In genomic region chr21:45641480-45642035, GRCh38 we compare ENCODE assay signal across 10 cellular contexts. TPM values are rescaled to one million over a fixed set of nuclear protein-coding genes. Genes with fewer than 3 reads are reported as not detected.
DNase-seq lines count a peak whose midpoint lies in the region; ATAC-seq, FAIRE-seq and TF ChIP-seq lines count a peak whose summit lies in the region.
"Had no signal": no experiment of that assay in that cellular context is flagged by ENCODE, and none has a peak within 500 bp of the region (broad histone marks: within the 10 kb centered on the region; RNA-seq: fewer than 3 reads in every experiment).

No MANE protein-coding gene starts in this region.

- FAIRE-seq in GM12891 (lab: Jason Lieb, UNC): no peak

- CTCF ChIA-PET in activated CD8-positive, alpha-beta memory T cell treated with anti-CD3 and anti-CD28 coated beads, Interleukin-2, amount 10 ng/mL, durations not matched to agents 7 days and 5 days (lab: Charles Lee): no interaction called here

- no peaks in the 10 kb centered on the region for H3K36me3 Mint-ChIP-seq in activated CD8-positive, alpha-beta memory T cell treated with anti-CD3 and anti-CD28 coated beads, Interleukin-2, amount 10 ng/mL, durations not matched to agents 7 days and 5 days
- H3K36me3 Mint-ChIP-seq in endodermal cell (ENCODE audit: low read depth) (no peaks in the 10 kb centered on the region), progenitor cell of endocrine pancreas (ENCODE audit: insufficient read depth) (no peaks in the 10 kb centered on the region)

- ATAC-seq in activated CD8-positive, alpha-beta memory T cell treated with anti-CD3 and anti-CD28 coated beads, Interleukin-2, amount 10 ng/mL, durations not matched to agents 7 days and 5 days: no peak

- H3K9ac ChIP-seq in endodermal cell (ENCODE audit: extremely low read depth, low read length, poor library complexity, severe bottlenecking): no peak overlapping the region

- no peak for TF ChIP-seq POLR2A in Peyer's patch (IDR thresholded peaks at IDR 0.05)
- TF ChIP-seq POLR2A in erythroblast (IDR thresholded peaks at IDR 0.05; ENCODE audit: low read length): no peak
- TF ChIP-seq POLR2A in GM12891 (IDR thresholded peaks at IDR 0.05; ENCODE audit: low read depth, low read length): no peak

- no peak overlapping the region for H3K27ac Mint-ChIP-seq in activated CD8-positive, alpha-beta memory T cell treated with anti-CD3 and anti-CD28 coated beads, Interleukin-2, amount 10 ng/mL, durations not matched to agents 7 days and 5 days
- no peak overlapping the region for H3K27ac Mint-ChIP-seq in endodermal cell
- H3K27ac Mint-ChIP-seq in progenitor cell of endocrine pancreas: no peak overlapping the region

- TF ChIP-seq CTCF in Peyer's patch (IDR thresholded peaks at IDR 0.05): no peak
- no peak for TF ChIP-seq CTCF in endodermal cell (conservative IDR thresholded peaks at IDR 0.05)
- TF ChIP-seq CTCF in progenitor cell of endocrine pancreas (IDR thresholded peaks at IDR 0.05; ENCODE audit: unreplicated experiment): no peak

- H3K27me3 ChIP-seq in Peyer's patch (no peaks in the 10 kb centered on the region), endodermal cell (ENCODE audit: control insufficient read depth, insufficient read depth, low read length, poor library complexity, severe bottlenecking) (peaks cover 41% of the 10 kb centered on the region)

- H3K9me3 Mint-ChIP-seq in activated CD8-positive, alpha-beta memory T cell treated with anti-CD3 and anti-CD28 coated beads, Interleukin-2, amount 10 ng/mL, durations not matched to agents 7 days and 5 days (ENCODE audit: low read depth): no peaks in the 10 kb centered on the region
- H3K9me3 Mint-ChIP-seq in endodermal cell: no peaks in the 10 kb centered on the region
- no peaks in the 10 kb centered on the region for H3K9me3 Mint-ChIP-seq in progenitor cell of endocrine pancreas (ENCODE audit: low read depth)

- H3K27ac ChIP-seq in Peyer's patch (peak overlapping the region; percentile 72 to 84 (median 78)), endodermal cell (ENCODE audit: low read depth, low read length) (no peak overlapping the region)

- H3K4me1 Mint-ChIP-seq in activated CD8-positive, alpha-beta memory T cell treated with anti-CD3 and anti-CD28 coated beads, Interleukin-2, amount 10 ng/mL, durations not matched to agents 7 days and 5 days: peaks cover 13% of the 10 kb centered on the region
- H3K4me1 Mint-ChIP-seq in endodermal cell (peaks cover 4% of the 10 kb centered on the region), progenitor cell of endocrine pancreas (ENCODE audit: low read depth) (no peaks in the 10 kb centered on the region)

- H3K9me3 ChIP-seq in Peyer's patch (peaks cover 0 to 4% (median 0%) of the 10 kb centered on the region in 4 donors), endodermal cell (ENCODE audit: control insufficient read depth, low read length) (no peaks in the 10 kb centered on the region)

- H3K4me3 ChIP-seq in Peyer's patch: peak overlapping the region in 1 of 4 donors; percentile 35
- no peak overlapping the region for H3K4me3 ChIP-seq in endodermal cell (ENCODE audit: low read length)

- H3K27me3 Mint-ChIP-seq in activated CD8-positive, alpha-beta memory T cell treated with anti-CD3 and anti-CD28 coated beads, Interleukin-2, amount 10 ng/mL, durations not matched to agents 7 days and 5 days: peaks cover 43% of the 10 kb centered on the region
- H3K27me3 Mint-ChIP-seq in endodermal cell (ENCODE audit: insufficient read depth) (peaks cover 31% of the 10 kb centered on the region), progenitor cell of endocrine pancreas (peaks cover 58% of the 10 kb centered on the region)

- H3K36me3 ChIP-seq in Peyer's patch: no peaks in the 10 kb centered on the region
- H3K36me3 ChIP-seq in endodermal cell (ENCODE audit: control insufficient read depth, insufficient read depth, low read length): no peaks in the 10 kb centered on the region

- H3K4me1 ChIP-seq in Peyer's patch (peaks cover 0 to 13% (median 10%) of the 10 kb centered on the region in 4 donors), endodermal cell (ENCODE audit: control insufficient read depth, insufficient read depth, low read length) (no peaks in the 10 kb centered on the region)

- no peak for DNase-seq in activated CD8-positive, alpha-beta memory T cell treated with anti-CD3 and anti-CD28 coated beads, Interleukin-2, amount 10 ng/mL, durations not matched to agents 7 days and 5 days
- DNase-seq in activated CD8-positive, alpha-beta memory T cell treated with anti-CD3 and anti-CD28 coated beads for 24 hours: no peak
- DNase-seq in Peyer's patch (peak in 1 of 3 donors; percentile 51), endodermal cell (peak; percentile 71), progenitor cell of endocrine pancreas (ENCODE audit: low spot score, unreplicated experiment) (no peak), erythroblast (lab: John Stamatoyannopoulos, UW) (no peak), RPMI8226 (no peak), GM12891 (ENCODE audit: insufficient read length, low spot score) (no peak)
- DNase-seq: NCI-H2081 treated with DMSO at 0.1 percent for 48 hours had no signal

- WGBS in endodermal cell (ENCODE audit: insufficient coverage in 1 of 2, insufficient read length in 1 of 2), 2 experiments: 44 to 52% methylated on average over 16 to 25 of the region's 31 CpGs

- H3K4me3 Mint-ChIP-seq in activated CD8-positive, alpha-beta memory T cell treated with anti-CD3 and anti-CD28 coated beads, Interleukin-2, amount 10 ng/mL, durations not matched to agents 7 days and 5 days: peak overlapping the region; percentile 39
- peak overlapping the region; percentile 43 for H3K4me3 Mint-ChIP-seq in endodermal cell
- H3K4me3 Mint-ChIP-seq in progenitor cell of endocrine pancreas (ENCODE audit: low read depth): peak overlapping the region; percentile 58

TF ChIP-seq in GM12891, 5 proteins besides CTCF, POLR2A, EP300 and RAD21:
- TF ChIP-seq PAX5 (IDR thresholded peaks at IDR 0.05; ENCODE audit: insufficient read depth, low read length, severe bottlenecking) (no peak), SPI1 (IDR thresholded peaks at IDR 0.05; ENCODE audit: low read depth, low read length) (no peak), TAF1 (IDR thresholded peaks at IDR 0.05; ENCODE audit: low read depth, low read length) (no peak), POU2F2 (IDR thresholded peaks at IDR 0.05; ENCODE audit: low read depth, low read length) (no peak), POLR2AphosphoS5 (IDR thresholded peaks at IDR 0.05; ENCODE audit: low read depth, low read length) (no peak)

RNA-seq across cellular contexts. Expression of gene PCBP3, which starts 2.0 kb away (rescaled TPM):
- total RNA-seq in activated CD8-positive, alpha-beta memory T cell treated with anti-CD3 and anti-CD28 coated beads, Interleukin-2, amount 10 ng/mL, durations not matched to agents 7 days and 5 days: 1 to 10 TPM; 1.3 to 2.2 TPM
- 1 to 10 TPM in 3 of 4 donors, not detected in 1; 1.1 to 6.0 (median 4.4) TPM for total RNA-seq in Peyer's patch
- 10 to 100 TPM in 1 of 2 donors, 1 to 10 TPM in 1; 2.1 to 10.6 TPM for total RNA-seq in endodermal cell
- polyA plus RNA-seq in endodermal cell (2013, experiment 1 of 2): 4.2 TPM
- 3.2 TPM for polyA plus RNA-seq in endodermal cell (2013, experiment 2 of 2)
- 3.7 and 4.3 TPM in 2 replicates for total RNA-seq in progenitor cell of endocrine pancreas
- polyA plus RNA-seq in GM12891 (2012; ENCODE audit: low read depth, missing spikeins): 1.0 TPM
- total RNA-seq: HT1080 had no signal
